1 cellular context compared by ENCODE assay signal in genomic region chr7:159098424-159098786, GRCh38.
TF ChIP-seq lines count a peak whose summit lies in the region.

No MANE protein-coding gene starts in this region.

TF ChIP-seq in HepG2, 621 proteins besides CTCF, POLR2A, EP300 and RAD21:
- TF ChIP-seq HNRNPH1 (optimal IDR thresholded peaks at IDR 0.05; ENCODE audit: low read depth, low read length) (no peak), ARID5B (CRISPR knock-in tag; IDR thresholded peaks at IDR 0.05) (no peak), RFXAP (CRISPR knock-in tag; IDR thresholded peaks at IDR 0.05; ENCODE audit: borderline replicate concordance) (no peak), FOXA3 (CRISPR knock-in tag; IDR thresholded peaks at IDR 0.05) (no peak), ZNF264 (CRISPR knock-in tag; IDR thresholded peaks at IDR 0.05) (no peak), AHR (CRISPR knock-in tag; IDR thresholded peaks at IDR 0.05) (no peak), ZBTB44 (CRISPR knock-in tag; IDR thresholded peaks at IDR 0.05) (no peak), KDM2A (CRISPR knock-in tag; IDR thresholded peaks at IDR 0.05; ENCODE audit: borderline replicate concordance, low read depth) (no peak), ZIK1 (CRISPR knock-in tag; IDR thresholded peaks at IDR 0.05; ENCODE audit: borderline replicate concordance, low read depth) (no peak), ZNF784 (CRISPR knock-in tag; IDR thresholded peaks at IDR 0.05; ENCODE audit: borderline replicate concordance) (no peak), SOX13 (IDR thresholded peaks at IDR 0.05) (no peak), SOX13 (CRISPR knock-in tag; conservative IDR thresholded peaks at IDR 0.05 in 1 of 2, IDR thresholded peaks at IDR 0.05 in 1 of 2) (no peak), ZNF414 (CRISPR knock-in tag; IDR thresholded peaks at IDR 0.05) (no peak), ZBTB4 (CRISPR knock-in tag; IDR thresholded peaks at IDR 0.05; ENCODE audit: borderline replicate concordance) (no peak)
